Comparison of ENCODE assay signal across 12 cellular contexts in genomic region chr6:17621003-17621402, GRCh38. TPM values are rescaled to one million over a fixed set of nuclear protein-coding genes. Genes with fewer than 3 reads are reported as not detected.
DNase-seq lines count a peak whose midpoint lies in the region; ATAC-seq and TF ChIP-seq lines count a peak whose summit lies in the region.
"Had no signal": no experiment of that assay in that cellular context is flagged by ENCODE, and none has a peak within 500 bp of the region (broad histone marks: within the 10 kb centered on the region; RNA-seq: fewer than 3 reads in every experiment).

No MANE protein-coding gene starts in this region.

- 85 to 89% methylated on average over 2 of the region's 2 CpGs for WGBS in testis, 2 donors

- no peaks in the 10 kb centered on the region for H3K27me3 Mint-ChIP-seq in T-helper 17 cell
- H3K27me3 Mint-ChIP-seq: type B pancreatic cell had no signal

- H3K9me3 ChIP-seq in T-helper 17 cell (ENCODE audit: control insufficient read depth, low read length, poor library complexity, severe bottlenecking) (no peaks in the 10 kb centered on the region), testis (no peaks in the 10 kb centered on the region)

- H3K27ac Mint-ChIP-seq in T-helper 17 cell, result no peak overlapping the region
- H3K27ac Mint-ChIP-seq: type B pancreatic cell had no signal

- H3K4me1 ChIP-seq in testis, result no peaks in the 10 kb centered on the region

- no peak overlapping the region for H3K4me3 Mint-ChIP-seq in T-helper 17 cell
- H3K4me3 Mint-ChIP-seq: neural crest cell, type B pancreatic cell had no signal

- intact Hi-C loops in testis (cut with DNase I; ENCODE audit: low total_unique reads), result no loop called here

- peaks cover 20% of the 10 kb centered on the region for H3K4me1 Mint-ChIP-seq in T-helper 17 cell

- no peak for TF ChIP-seq CTCF in GM12865 (IDR thresholded peaks at IDR 0.05; ENCODE audit: insufficient read depth, low read depth, low read length, missing control alignments)
- TF ChIP-seq CTCF in testis (IDR thresholded peaks at IDR 0.05), result no peak

- ATAC-seq in GM19328 (IDR thresholded peaks at IDR 0.05; ENCODE audit: unreplicated experiment), result peak; percentile 63
- ATAC-seq in HG02852 (IDR thresholded peaks at IDR 0.05; ENCODE audit: unreplicated experiment), result peak; percentile 83
- ATAC-seq in T-helper 17 cell, result no peak

- H3K36me3 ChIP-seq in testis (ENCODE audit: low read depth, missing control alignments), result no peaks in the 10 kb centered on the region

- peak; percentile 50 for DNase-seq in GM12865 (ENCODE audit: low read depth)
- peak; percentile 91 to 97 for DNase-seq in NCI-H526 (lab: John Stamatoyannopoulos, UW)
- no peak for DNase-seq in T-helper 17 cell
- no peak for DNase-seq in NCI-H748 treated with DMSO at 0.1 percent for 48 hours (lab: John Stamatoyannopoulos, UW)
- no peak for DNase-seq in activated CD4-positive, alpha-beta T cell treated with anti-CD3 and anti-CD28 coated beads, Interleukin-2, amount 50 U/mL, for 4 hours
- DNase-seq in testis, result no peak
- DNase-seq: NCI-H446; stimulated activated CD4-positive, alpha-beta T cell treated with anti-CD3 and anti-CD28 coated beads, Interleukin-4, amount 100 ng/mL, for 4 hours had no signal

- no peaks in the 10 kb centered on the region for H3K27me3 ChIP-seq in testis

- no peak overlapping the region for H3K27ac ChIP-seq in testis

- H3K36me3 Mint-ChIP-seq in T-helper 17 cell (ENCODE audit: low read depth), result peaks cover 8% of the 10 kb centered on the region

- no peak for TF ChIP-seq POLR2A in testis (IDR thresholded peaks at IDR 0.05)

- H3K4me3 ChIP-seq in GM12865 (ENCODE audit: low read depth, low read length) (no peak overlapping the region), testis (no peak overlapping the region)

RNA-seq across cellular contexts. Expression of gene FAM8A1, which starts 20.9 kb away (rescaled TPM):
- 10 to 100 TPM; 13.0 to 15.8 TPM for total RNA-seq in T-helper 17 cell
- 10 to 100 TPM; 26.8 to 36.7 TPM for total RNA-seq in testis
- polyA plus RNA-seq in testis (ENCODE audit: insufficient read depth, low read depth, low replicate concordance), result 39.7 TPM

Comparison
In these comparisons a context has a peak if more than half of its experiments do, and no peak if none do; other contexts are left out.
1. DNase-seq: peak in GM12865 (single experiment) and NCI-H526 (2 of 2); none in T-helper 17 cell (0 of 3), NCI-H748 treated with DMSO at 0.1 percent for 48 hours (single experiment), activated CD4-positive, alpha-beta T cell treated with anti-CD3 and anti-CD28 coated beads, Interleukin-2, amount 50 U/mL, for 4 hours (0 of 2) and testis (single experiment).